12 cellular contexts compared by ENCODE assay signal in the genomic region with DNA sequence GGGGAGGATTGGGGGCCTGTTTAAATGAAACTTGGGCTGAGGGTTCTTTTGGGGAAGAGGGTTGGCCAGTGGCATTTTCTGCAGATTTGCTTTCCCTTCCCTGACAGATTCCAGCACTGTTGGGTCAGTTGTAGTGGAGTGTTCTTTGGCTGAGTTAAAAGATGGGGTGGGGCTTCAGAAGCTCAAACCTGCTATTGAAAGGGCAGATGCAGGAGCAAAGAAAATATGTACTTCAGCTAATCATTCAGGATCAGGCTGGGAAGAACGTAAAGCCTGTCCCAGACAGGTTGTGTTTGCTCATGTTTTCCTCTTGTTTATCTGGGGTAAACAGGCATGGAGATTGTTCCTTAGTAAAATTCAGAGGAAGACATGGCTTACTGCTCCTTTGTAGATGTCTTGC. TPM values are rescaled to one million over a fixed set of nuclear protein-coding genes. Genes with fewer than 3 reads are reported as not detected.
DNase-seq lines count a peak whose midpoint lies in the region; ATAC-seq and TF ChIP-seq lines count a peak whose summit lies in the region.
"Had no signal": no experiment of that assay in that cellular context is flagged by ENCODE, and none has a peak within 500 bp of the region (broad histone marks: within the 10 kb centered on the region; RNA-seq: fewer than 3 reads in every experiment).

No MANE protein-coding gene starts in this region.

- peaks cover 41% of the 10 kb centered on the region for H3K4me1 Mint-ChIP-seq in mesothelial cell of epicardium

- WGBS in esophagus muscularis mucosa: 82% methylated on average over 1 of the region's 1 CpG

- H3K4me3 ChIP-seq in cardiac muscle cell: no peak overlapping the region
- H3K4me3 ChIP-seq in esophagus muscularis mucosa: peak overlapping the region; percentile 71 to 78 (median 77)
- H3K4me3 ChIP-seq in uterus: no peak overlapping the region

- no peak for TF ChIP-seq EP300 in esophagus muscularis mucosa (IDR thresholded peaks at IDR 0.05)

- no peak overlapping the region for H3K4me3 Mint-ChIP-seq in mesothelial cell of epicardium
- H3K4me3 Mint-ChIP-seq: T-cell had no signal

- ATAC-seq in Right ventricle myocardium inferior (no peak), GM21390 (IDR thresholded peaks at IDR 0.05; ENCODE audit: unreplicated experiment) (no peak)
- ATAC-seq: T-cell had no signal

- H3K9me3 Mint-ChIP-seq in mesothelial cell of epicardium: no peaks in the 10 kb centered on the region
- H3K9me3 Mint-ChIP-seq: T-cell had no signal

- H3K4me1 ChIP-seq in cardiac muscle cell (ENCODE audit: low read depth) (peaks cover 5% of the 10 kb centered on the region), esophagus muscularis mucosa (peaks cover 25 to 45% (median 38%) of the 10 kb centered on the region in 4 donors), uterus (no peaks in the 10 kb centered on the region)

- H3K27me3 Mint-ChIP-seq in mesothelial cell of epicardium (ENCODE audit: low read depth): no peaks in the 10 kb centered on the region

- H3K27ac ChIP-seq in cardiac muscle cell: peak overlapping the region; percentile 26
- H3K27ac ChIP-seq in esophagus muscularis mucosa (replicated peaks in 1 of 4): peak overlapping the region; percentile 49 to 87 (median 69)
- H3K27ac ChIP-seq in uterus: peak overlapping the region; percentile 70 to 88

- H3K9me3 ChIP-seq in cardiac muscle cell (ENCODE audit: low read depth): no peaks in the 10 kb centered on the region
- no peaks in the 10 kb centered on the region for H3K9me3 ChIP-seq in esophagus muscularis mucosa
- no peaks in the 10 kb centered on the region for H3K9me3 ChIP-seq in uterus

- peak overlapping the region; percentile 1 for H3K27ac Mint-ChIP-seq in mesothelial cell of epicardium
- H3K27ac Mint-ChIP-seq: T-cell had no signal

- H3K27me3 ChIP-seq in cardiac muscle cell: no peaks in the 10 kb centered on the region
- H3K27me3 ChIP-seq in esophagus muscularis mucosa: no peaks in the 10 kb centered on the region
- no peaks in the 10 kb centered on the region for H3K27me3 ChIP-seq in uterus

- intact Hi-C loops in Right ventricle myocardium inferior (cut with DNase I) (loop anchor here (10.0 kb wide), 1 partner anchor 160 kb away; no protein-coding TSS in a partner anchor), esophagus muscularis mucosa (cut with DNase I) (no loop called here), uterus (cut with DNase I; ENCODE audit: low total_unique reads) (no loop called here)

- H3K36me3 ChIP-seq in cardiac muscle cell: no peaks in the 10 kb centered on the region
- H3K36me3 ChIP-seq in esophagus muscularis mucosa: peaks cover 0 to 3% (median 0%) of the 10 kb centered on the region in 4 donors
- no peaks in the 10 kb centered on the region for H3K36me3 ChIP-seq in uterus

- DNase-seq in cardiac muscle cell (ENCODE audit: low read depth in 1 of 2, low spot score in 1 of 2): peak in 1 of 2 donors; percentile 22
- no peak for DNase-seq in Right ventricle myocardium inferior (ENCODE audit: missing footprints)
- no peak for DNase-seq in esophagus muscularis mucosa (ENCODE audit: extremely low spot score)
- no peak for DNase-seq in mesothelial cell of epicardium (ENCODE audit: low spot score in 2 of 2, unreplicated experiment in 2 of 2)
- no peak for DNase-seq in uterus
- DNase-seq in activated effector memory CD4-positive, alpha-beta T cell treated with Interleukin-2 at 50 U/mL for 16 hours: no peak
- DNase-seq in GM13976 (ENCODE audit: low spot score): no peak
- DNase-seq: ACHN; activated CD4-positive, alpha-beta T cell treated with anti-CD3 and anti-CD28 coated beads for 4 hours; NCI-H2171; T-cell had no signal

- in situ Hi-C loops in GM13976 (cut with MboI; ENCODE audit: low sequenced_read_pairs, unreplicated experiment): no loop called here

- H3K36me3 Mint-ChIP-seq in mesothelial cell of epicardium: peaks cover 6% of the 10 kb centered on the region
- H3K36me3 Mint-ChIP-seq: T-cell had no signal

- TF ChIP-seq POLR2A in esophagus muscularis mucosa (IDR thresholded peaks at IDR 0.05; ENCODE audit: low read depth): no peak
- TF ChIP-seq POLR2A in uterus (IDR thresholded peaks at IDR 0.05): no peak

- TF ChIP-seq CTCF in cardiac muscle cell (IDR thresholded peaks at IDR 0.05; ENCODE audit: low read depth, low read length) (no peak), esophagus muscularis mucosa (IDR thresholded peaks at IDR 0.05) (no peak), mesothelial cell of epicardium (IDR thresholded peaks at IDR 0.05; ENCODE audit: unreplicated experiment) (no peak), uterus (IDR thresholded peaks at IDR 0.05) (no peak), GM13976 (IDR thresholded peaks at IDR 0.05; ENCODE audit: borderline replicate concordance, control extremely low read depth, extremely low read depth, insufficient read depth, missing control alignments) (no peak)

RNA-seq across cellular contexts. Expression of a gene that starts 2.5 kb away (rescaled TPM):
- total RNA-seq in cardiac muscle cell: 9.4 and 17.1 TPM in 2 replicates
- polyA plus RNA-seq in cardiac muscle cell: 7.2 and 13.5 TPM in 2 replicates
- 36.8 TPM for total RNA-seq in Right ventricle myocardium inferior
- 10 to 100 TPM; 56.5 to 86.6 (median 70.3) TPM for total RNA-seq in esophagus muscularis mucosa
- 24.0 to 30.2 TPM (median 28.7 TPM) in 3 replicates for total RNA-seq in mesothelial cell of epicardium
- 10 to 100 TPM; 31.2 to 79.9 (median 54.3) TPM for total RNA-seq in uterus

Comparison
In these comparisons a context has a peak if more than half of its experiments do, and no peak if none do; other contexts are left out.
1. H3K27ac ChIP-seq: peak in every context shown above with its lines; median percentile 79 in uterus; 69 in esophagus muscularis mucosa; 26 in cardiac muscle cell.
2. H3K4me3 ChIP-seq: peak in esophagus muscularis mucosa (4 of 4); none in cardiac muscle cell (single experiment) and uterus (0 of 2).